9 cellular contexts compared by ENCODE assay signal in the genomic region with DNA sequence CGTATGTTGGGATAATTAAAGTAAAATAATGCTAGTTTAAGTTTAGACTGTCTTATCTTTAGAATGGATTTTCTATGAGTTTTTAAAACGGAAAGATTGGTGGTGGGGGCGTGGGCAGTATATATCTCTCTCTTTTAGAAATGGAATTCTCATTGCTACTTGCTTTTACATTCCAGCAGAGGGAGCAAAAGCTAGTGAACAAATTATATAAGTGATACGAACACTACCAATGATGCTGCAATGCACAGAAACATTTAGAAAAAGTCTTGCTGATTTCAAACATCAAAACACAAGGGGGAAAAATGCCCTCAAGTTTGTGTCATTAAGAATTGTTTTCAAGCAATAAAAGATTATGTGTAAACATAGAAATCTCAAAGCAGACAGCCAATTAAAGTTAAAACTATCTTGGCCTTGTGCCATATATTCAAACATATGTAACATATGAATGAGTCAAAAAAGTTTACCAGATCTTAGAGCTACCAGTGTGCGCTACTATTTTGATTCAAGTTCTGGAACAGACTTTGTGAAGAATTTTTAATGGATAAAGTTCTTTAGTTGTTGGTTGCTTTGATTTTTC.
DNase-seq lines count a peak whose midpoint lies in the region; TF ChIP-seq lines count a peak whose summit lies in the region.
"Had no signal": no experiment of that assay in that cellular context is flagged by ENCODE, and none has a peak within 500 bp of the region (broad histone marks: within the 10 kb centered on the region; RNA-seq: fewer than 3 reads in every experiment).

No MANE protein-coding gene starts in this region.

- DNase-seq in GM23248 (peak; percentile 73), NCI-H2227 treated with DMSO at 0.1 percent for 48 hours (lab: John Stamatoyannopoulos, UW) (peak; percentile 78), chondrocyte (ENCODE audit: low spot score) (no peak), osteocyte (ENCODE audit: extremely low spot score, unreplicated experiment) (no peak), cerebellar nuclear complex (lab: John Stamatoyannopoulos, UW) (no peak), GM13976 (ENCODE audit: low spot score) (no peak), immature natural killer cell (no peak)

- H3K9me3 Mint-ChIP-seq in chondrocyte (ENCODE audit: low read depth): no peaks in the 10 kb centered on the region
- H3K9me3 Mint-ChIP-seq in osteocyte (ENCODE audit: unreplicated experiment): no peaks in the 10 kb centered on the region
- peaks cover 0 to 32% (median 6%) of the 10 kb centered on the region in 6 donors for H3K9me3 Mint-ChIP-seq in immature natural killer cell

- no peak overlapping the region for H3K4me2 ChIP-seq in GM23248 (ENCODE audit: unreplicated experiment)

- no peak overlapping the region for H3K4me3 ChIP-seq in GM23248

- peaks cover 27% of the 10 kb centered on the region for H3K27me3 Mint-ChIP-seq in chondrocyte (ENCODE audit: low read depth)
- peaks cover 7% of the 10 kb centered on the region for H3K27me3 Mint-ChIP-seq in osteocyte (ENCODE audit: unreplicated experiment)
- H3K27me3 Mint-ChIP-seq in immature natural killer cell (ENCODE audit: low read depth in 3 of 3): peaks cover 0 to 2% (median 0%) of the 10 kb centered on the region in 3 donors
- H3K27me3 Mint-ChIP-seq: activated naive CD8-positive, alpha-beta T cell had no signal

- no peaks in the 10 kb centered on the region for H3K27me3 ChIP-seq in GM23248 (replicated peaks; ENCODE audit: insufficient read depth)

- no peaks in the 10 kb centered on the region for H3K36me3 Mint-ChIP-seq in chondrocyte (ENCODE audit: low read depth)
- no peaks in the 10 kb centered on the region for H3K36me3 Mint-ChIP-seq in osteocyte (ENCODE audit: unreplicated experiment)
- no peaks in the 10 kb centered on the region for H3K36me3 Mint-ChIP-seq in immature natural killer cell
- H3K36me3 Mint-ChIP-seq: activated naive CD8-positive, alpha-beta T cell had no signal

- in situ Hi-C loops in GM23248 (cut with MboI): no loop called here
- in situ Hi-C loops in GM13976 (cut with MboI; ENCODE audit: low sequenced_read_pairs, unreplicated experiment): no loop called here

- 1 to 5% methylated on average over 5 of the region's 5 CpGs for WGBS in GM23248 (ENCODE audit: low coverage in 1 of 2, low lambda C conversion rate in 2 of 2, missing lambda C conversion rate in 2 of 2), 2 experiments

- H3K27ac Mint-ChIP-seq in chondrocyte (ENCODE audit: unreplicated experiment) (no peak overlapping the region), osteocyte (ENCODE audit: unreplicated experiment) (no peak overlapping the region), immature natural killer cell (no peak overlapping the region)
- H3K27ac Mint-ChIP-seq: activated naive CD8-positive, alpha-beta T cell had no signal

- H3K27ac ChIP-seq in C4-2B (no peak overlapping the region), GM23248 (no peak overlapping the region)

- no peaks in the 10 kb centered on the region for H3K9me3 ChIP-seq in GM23248 (ENCODE audit: low read depth)

- peak; percentile 65 for TF ChIP-seq CTCF in C4-2B (conservative IDR thresholded peaks at IDR 0.05)
- TF ChIP-seq CTCF in chondrocyte (IDR thresholded peaks at IDR 0.05): peak; percentile 81
- peak; percentile 62 for TF ChIP-seq CTCF in osteocyte (IDR thresholded peaks at IDR 0.05)
- no peak for TF ChIP-seq CTCF in GM13976 (IDR thresholded peaks at IDR 0.05; ENCODE audit: borderline replicate concordance, control extremely low read depth, extremely low read depth, insufficient read depth, missing control alignments)

- H3K36me3 ChIP-seq in GM23248 (ENCODE audit: low read depth): no peaks in the 10 kb centered on the region

- H3K4me3 Mint-ChIP-seq in chondrocyte (ENCODE audit: unreplicated experiment): no peak overlapping the region
- no peak overlapping the region for H3K4me3 Mint-ChIP-seq in osteocyte (ENCODE audit: unreplicated experiment)
- H3K4me3 Mint-ChIP-seq in immature natural killer cell: no peak overlapping the region
- H3K4me3 Mint-ChIP-seq: activated naive CD8-positive, alpha-beta T cell had no signal

- H3K4me1 Mint-ChIP-seq in chondrocyte (ENCODE audit: low read depth) (no peaks in the 10 kb centered on the region), osteocyte (ENCODE audit: unreplicated experiment) (no peaks in the 10 kb centered on the region), immature natural killer cell (no peaks in the 10 kb centered on the region)

- H4K20me1 ChIP-seq in GM23248 (ENCODE audit: insufficient read depth): no peaks in the 10 kb centered on the region

- H3K4me1 ChIP-seq in GM23248 (ENCODE audit: insufficient read depth): no peaks in the 10 kb centered on the region

- no peaks in the 10 kb centered on the region for H3K9me2 ChIP-seq in GM23248 (ENCODE audit: insufficient read depth)

- no peaks in the 10 kb centered on the region for H3K79me2 ChIP-seq in GM23248 (ENCODE audit: insufficient read depth)

- H3K9ac ChIP-seq in GM23248: no peak overlapping the region

- no peaks in the 10 kb centered on the region for H3F3A ChIP-seq in GM23248 (ENCODE audit: insufficient read depth)

- H2AFZ ChIP-seq in GM23248: no peak overlapping the region

Comparison
In these comparisons a context has a peak if more than half of its experiments do, and no peak if none do; other contexts are left out.
1. DNase-seq: peak in GM23248 (single experiment) and NCI-H2227 treated with DMSO at 0.1 percent for 48 hours (single experiment); none in chondrocyte (single experiment), osteocyte (single experiment), cerebellar nuclear complex (0 of 2), GM13976 (single experiment) and immature natural killer cell (0 of 3).